Comparison of ENCODE assay signal across 8 cellular contexts in genomic region chrX:134622056-134622812, GRCh38. TPM values are rescaled to one million over a fixed set of nuclear protein-coding genes. Genes with fewer than 3 reads are reported as not detected.
DNase-seq lines count a peak whose midpoint lies in the region; ATAC-seq and TF ChIP-seq lines count a peak whose summit lies in the region.

No MANE protein-coding gene starts in this region.

- DNase-seq in GM03348 (ENCODE audit: low spot score) (peak; percentile 72), kidney glomerular epithelial cell (lab: John Stamatoyannopoulos, UW) (peak; percentile 49), glutamatergic neuron (no peak), hypothalamus (lab: John Stamatoyannopoulos, UW) (no peak)
- peak; percentile 40 for DNase-seq in activated CD4-positive, alpha-beta memory T cell treated with anti-CD3 and anti-CD28 coated beads, Interleukin-2, amount 10 ng/mL, durations not matched to agents 7 days and 5 days
- DNase-seq in effector CD4-positive, alpha-beta T cell: no peak

- H3K27ac Mint-ChIP-seq in activated CD4-positive, alpha-beta memory T cell treated with anti-CD3 and anti-CD28 coated beads, Interleukin-2, amount 10 ng/mL, durations not matched to agents 7 days and 5 days: peak overlapping the region; percentile 56
- no peak overlapping the region for H3K27ac Mint-ChIP-seq in glutamatergic neuron (ENCODE audit: unreplicated experiment)

- TF ChIP-seq CTCF in glutamatergic neuron (IDR thresholded peaks at IDR 0.05; ENCODE audit: partially characterized antibody, unreplicated experiment): no peak

- H3K9me3 Mint-ChIP-seq in activated CD4-positive, alpha-beta memory T cell treated with anti-CD3 and anti-CD28 coated beads, Interleukin-2, amount 10 ng/mL, durations not matched to agents 7 days and 5 days: no peaks in the 10 kb centered on the region
- H3K9me3 Mint-ChIP-seq in glutamatergic neuron (ENCODE audit: unreplicated experiment): peaks cover 2% of the 10 kb centered on the region

- peak; percentile 83 for ATAC-seq in GM19467 (IDR thresholded peaks at IDR 0.05; ENCODE audit: unreplicated experiment)
- ATAC-seq in HG03520 (IDR thresholded peaks at IDR 0.05; ENCODE audit: unreplicated experiment): peak; percentile 89

- H3K36me3 Mint-ChIP-seq in activated CD4-positive, alpha-beta memory T cell treated with anti-CD3 and anti-CD28 coated beads, Interleukin-2, amount 10 ng/mL, durations not matched to agents 7 days and 5 days (ENCODE audit: low read depth): peaks cover 4% of the 10 kb centered on the region
- no peaks in the 10 kb centered on the region for H3K36me3 Mint-ChIP-seq in glutamatergic neuron (ENCODE audit: unreplicated experiment)

- peaks cover 20% of the 10 kb centered on the region for H3K4me1 Mint-ChIP-seq in activated CD4-positive, alpha-beta memory T cell treated with anti-CD3 and anti-CD28 coated beads, Interleukin-2, amount 10 ng/mL, durations not matched to agents 7 days and 5 days
- peaks cover 2% of the 10 kb centered on the region for H3K4me1 Mint-ChIP-seq in glutamatergic neuron (ENCODE audit: low read depth, unreplicated experiment)

- POLR2A ChIA-PET in activated CD4-positive, alpha-beta memory T cell treated with anti-CD3 and anti-CD28 coated beads, Interleukin-2, amount 10 ng/mL, durations not matched to agents 7 days and 5 days (lab: Charles Lee): interaction anchor here (1.0 kb wide), 1 partner anchor 162 kb away, joined by 3 read pairs; the partner anchor contains the start of gene HPRT1

- CTCF ChIA-PET in activated CD4-positive, alpha-beta memory T cell treated with anti-CD3 and anti-CD28 coated beads, Interleukin-2, amount 10 ng/mL, durations not matched to agents 7 days and 5 days (lab: Charles Lee): interaction anchor here (0.7 kb wide), 1 partner anchor 1641 kb away, joined by 4 read pairs; no protein-coding TSS in a partner anchor

- H3K27me3 Mint-ChIP-seq in activated CD4-positive, alpha-beta memory T cell treated with anti-CD3 and anti-CD28 coated beads, Interleukin-2, amount 10 ng/mL, durations not matched to agents 7 days and 5 days: peaks cover 5% of the 10 kb centered on the region
- peaks cover 2% of the 10 kb centered on the region for H3K27me3 Mint-ChIP-seq in glutamatergic neuron (ENCODE audit: unreplicated experiment)

- no peak overlapping the region for H3K4me3 Mint-ChIP-seq in activated CD4-positive, alpha-beta memory T cell treated with anti-CD3 and anti-CD28 coated beads, Interleukin-2, amount 10 ng/mL, durations not matched to agents 7 days and 5 days
- H3K4me3 Mint-ChIP-seq in glutamatergic neuron (ENCODE audit: unreplicated experiment): no peak overlapping the region

RNA-seq across cellular contexts. Expression of gene PLAC1, which starts 36.0 kb away (rescaled TPM):
- total RNA-seq in activated CD4-positive, alpha-beta memory T cell treated with anti-CD3 and anti-CD28 coated beads, Interleukin-2, amount 10 ng/mL, durations not matched to agents 7 days and 5 days: not detected
- not detected for total RNA-seq in glutamatergic neuron (ENCODE audit: unreplicated experiment)

Comparison
In these comparisons a context has a peak if more than half of its experiments do, and no peak if none do; other contexts are left out.
1. DNase-seq: peak in GM03348 (single experiment), activated CD4-positive, alpha-beta memory T cell treated with anti-CD3 and anti-CD28 coated beads, Interleukin-2, amount 10 ng/mL, durations not matched to agents 7 days and 5 days (single experiment) and kidney glomerular epithelial cell (single experiment); none in effector CD4-positive, alpha-beta T cell (single experiment), glutamatergic neuron (single experiment) and hypothalamus (0 of 51).